Comparison of ENCODE assay signal across 2 cellular contexts in the genomic region with DNA sequence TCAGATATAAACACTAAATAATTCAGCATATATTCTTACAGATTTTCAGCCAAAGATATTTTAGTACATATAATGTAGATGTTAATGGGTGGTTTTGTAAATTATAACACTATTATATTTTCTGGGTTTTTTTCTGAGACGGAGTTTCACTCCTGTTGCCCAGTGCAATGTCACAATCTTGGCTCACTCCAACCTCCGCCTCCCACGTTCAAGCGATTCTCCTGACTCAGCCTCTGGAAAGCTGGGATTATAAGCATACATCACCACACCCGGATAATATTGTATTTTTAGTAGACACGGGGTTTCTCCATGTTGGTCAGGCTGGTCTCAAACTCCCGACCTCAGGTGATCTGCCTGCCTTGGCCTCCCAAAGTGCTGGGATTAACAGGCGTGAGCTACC. TPM values are rescaled to one million over a fixed set of nuclear protein-coding genes. Genes with fewer than 3 reads are reported as not detected.
"Had no signal": no experiment of that assay in that cellular context is flagged by ENCODE, and none has a peak within 500 bp of the region (broad histone marks: within the 10 kb centered on the region; RNA-seq: fewer than 3 reads in every experiment).

No MANE protein-coding gene starts in this region.

RNA-seq across cellular contexts. Expression of a gene that starts 29.7 kb away (rescaled TPM):
- total RNA-seq: HT1080 had no signal
- polyA plus RNA-seq: IgD-negative memory B cell had no signal
